Comparison of ENCODE assay signal across 18 cellular contexts in genomic region chr16:50567651-50568050, GRCh38.
"Had no signal": no experiment of that assay in that cellular context is flagged by ENCODE, and none has a peak within 500 bp of the region (broad histone marks: within the 10 kb centered on the region; RNA-seq: fewer than 3 reads in every experiment).

No MANE protein-coding gene starts in this region.

- H3K36me3 Mint-ChIP-seq: natural killer cell; stimulated activated effector memory CD8-positive, alpha-beta T cell treated with anti-CD3 and anti-CD28 coated beads, Interleukin-12 subunit alpha, Interleukin-12 subunit beta, amount 100 ng/mL, for 72 hours had no signal

- ATAC-seq: activated T-cell treated with anti-CD3 and anti-CD28 coated beads, Interleukin-2, amount 50 U/mL, for 72 hours; natural killer cell; stimulated activated effector memory CD8-positive, alpha-beta T cell treated with anti-CD3 and anti-CD28 coated beads, Interleukin-12 subunit alpha, Interleukin-12 subunit beta, amount 100 ng/mL, for 72 hours had no signal

- H3K9me3 ChIP-seq: left ventricle myocardium inferior, right atrium auricular region, vagina had no signal

- H3K4me1 ChIP-seq: left ventricle myocardium inferior, right atrium auricular region, vagina had no signal

- H3K27me3 ChIP-seq: right atrium auricular region, vagina had no signal

- H3K4me1 Mint-ChIP-seq: activated CD4-positive, alpha-beta T cell treated with anti-CD3 and anti-CD28 coated beads, Interleukin-2, amount 10 ng/mL, durations not matched to agents 24 days and 14 days; natural killer cell had no signal

- H3K27ac ChIP-seq: left ventricle myocardium inferior, right atrium auricular region, vagina had no signal

- H3K4me3 ChIP-seq: left ventricle myocardium inferior, right atrium auricular region, vagina had no signal

- H3K4me3 Mint-ChIP-seq: activated CD4-positive, alpha-beta T cell treated with anti-CD3 and anti-CD28 coated beads, Interleukin-2, amount 10 ng/mL, durations not matched to agents 24 days and 14 days; activated T-cell treated with anti-CD3 and anti-CD28 coated beads, Interleukin-2, amount 50 U/mL, for 72 hours; memory B cell; natural killer cell; stimulated activated effector memory CD8-positive, alpha-beta T cell treated with anti-CD3 and anti-CD28 coated beads, Interleukin-12 subunit alpha, Interleukin-12 subunit beta, amount 100 ng/mL, for 72 hours; T-helper 2 cell treated with Interferon-gamma antibody and Interleukin-4, amounts not matched to agents 5 μg/mL and 100 μg/mL, for 36 hours had no signal

- H3K27me3 Mint-ChIP-seq: activated CD4-positive, alpha-beta T cell treated with anti-CD3 and anti-CD28 coated beads, Interleukin-2, amount 10 ng/mL, durations not matched to agents 24 days and 14 days; memory B cell; progenitor cell of endocrine pancreas had no signal

- H3K9me3 Mint-ChIP-seq: activated CD4-positive, alpha-beta T cell treated with anti-CD3 and anti-CD28 coated beads, Interleukin-2, amount 10 ng/mL, durations not matched to agents 24 days and 14 days; activated T-cell treated with anti-CD3 and anti-CD28 coated beads, Interleukin-2, amount 50 U/mL, for 72 hours; memory B cell; natural killer cell; stimulated activated effector memory CD8-positive, alpha-beta T cell treated with anti-CD3 and anti-CD28 coated beads, Interleukin-12 subunit alpha, Interleukin-12 subunit beta, amount 100 ng/mL, for 72 hours; T-helper 2 cell treated with Interferon-gamma antibody and Interleukin-4, amounts not matched to agents 5 μg/mL and 100 μg/mL, for 36 hours had no signal

- H3K36me3 ChIP-seq: left ventricle myocardium inferior, right atrium auricular region, vagina had no signal

- H3K27ac Mint-ChIP-seq: activated CD4-positive, alpha-beta T cell treated with anti-CD3 and anti-CD28 coated beads, Interleukin-2, amount 10 ng/mL, durations not matched to agents 24 days and 14 days; activated T-cell treated with anti-CD3 and anti-CD28 coated beads, Interleukin-2, amount 50 U/mL, for 72 hours; memory B cell; natural killer cell; progenitor cell of endocrine pancreas; stimulated activated effector memory CD8-positive, alpha-beta T cell treated with anti-CD3 and anti-CD28 coated beads, Interleukin-12 subunit alpha, Interleukin-12 subunit beta, amount 100 ng/mL, for 72 hours; T-helper 2 cell treated with Interferon-gamma antibody and Interleukin-4, amounts not matched to agents 5 μg/mL and 100 μg/mL, for 36 hours had no signal

- DNase-seq: activated CD4-positive, alpha-beta T cell treated with anti-CD3 and anti-CD28 coated beads, Interleukin-2, amount 10 ng/mL, durations not matched to agents 24 days and 14 days; activated CD4-positive, CD25-positive, alpha-beta regulatory T cell; activated CD8-positive, alpha-beta memory T cell treated with anti-CD3 and anti-CD28 coated beads, Interleukin-2, amount 50 U/mL, for 48 hours; activated T-cell treated with anti-CD3 and anti-CD28 coated beads, Interleukin-2, amount 50 U/mL, for 72 hours; anterior cingulate cortex; glutamatergic neuron; hypothalamus; kidney; left ventricle myocardium inferior; natural killer cell; occipital lobe; stimulated activated CD4-positive, alpha-beta T cell treated with anti-CD3 and anti-CD28 coated beads, Interleukin-12 subunit alpha, Interleukin-12 subunit beta, amount 100 ng/mL, for 4 hours had no signal
